28 cellular contexts compared by ENCODE assay signal in genomic region chr11:119078675-119079420, GRCh38.
"Had no signal": no experiment of that assay in that cellular context is flagged by ENCODE, and none has a peak within 500 bp of the region (broad histone marks: within the 10 kb centered on the region; RNA-seq: fewer than 3 reads in every experiment).

No MANE protein-coding gene starts in this region.

- H3K9me3 ChIP-seq: esophagus squamous epithelium, heart right ventricle, neutrophil, pancreas, right lobe of liver, thyroid gland, vagina had no signal

- H3K9me3 Mint-ChIP-seq: effector memory CD8-positive, alpha-beta T cell; immature natural killer cell; memory B cell; natural killer cell; stimulated activated naive CD8-positive, alpha-beta T cell treated with anti-CD3 and anti-CD28 coated beads, Interleukin-15, amount 100 ng/mL, for 72 hours had no signal

- FAIRE-seq: endometrium, pancreas, small intestine had no signal

- H3K27me3 Mint-ChIP-seq: effector memory CD8-positive, alpha-beta T cell; memory B cell; progenitor cell of endocrine pancreas; stimulated activated naive CD8-positive, alpha-beta T cell treated with anti-CD3 and anti-CD28 coated beads, Interleukin-15, amount 100 ng/mL, for 72 hours had no signal

- DNase-seq: cortex of kidney; effector memory CD8-positive, alpha-beta T cell; erythroblast; esophagus squamous epithelium; foreskin melanocyte; glutamatergic neuron; heart right ventricle; hippocampal formation; immature natural killer cell; natural killer cell; pancreas; small intestine; stimulated activated CD4-positive, alpha-beta T cell treated with anti-CD3 and anti-CD28 coated beads, Interleukin-12 subunit alpha, Interleukin-12 subunit beta, amount 100 ng/mL, for 4 hours; stimulated activated CD4-positive, alpha-beta T cell treated with anti-CD3 and anti-CD28 coated beads, Interleukin-1b, Interleukin-23, amount 100 ng/mL, for 48 hours; stimulated activated CD4-positive, alpha-beta T cell treated with anti-CD3 and anti-CD28 coated beads, Interleukin-4, amount 100 ng/mL, for 1 hour; stimulated activated CD8-positive, alpha-beta memory T cell treated with anti-CD3 and anti-CD28 coated beads, Interleukin-4, amount 100 ng/mL, for 48 hours; stimulated activated naive CD4-positive, alpha-beta T cell; stimulated activated naive CD8-positive, alpha-beta T cell treated with anti-CD3 and anti-CD28 coated beads, Interleukin-15, amount 100 ng/mL, for 72 hours; thyroid gland; trophoblast cell had no signal

- H3K4me1 ChIP-seq: pancreas, right lobe of liver, thyroid gland, vagina had no signal

- H3K4me3 ChIP-seq: esophagus squamous epithelium, lung, pancreas, right lobe of liver, thyroid gland, vagina had no signal

- H3K27ac ChIP-seq: esophagus squamous epithelium, heart right ventricle, neutrophil, pancreas, right lobe of liver, thyroid gland, vagina had no signal

- H3K27me3 ChIP-seq: esophagus squamous epithelium, heart right ventricle, neutrophil, pancreas, right lobe of liver, thyroid gland, vagina had no signal

- ATAC-seq: effector memory CD8-positive, alpha-beta T cell; heart right ventricle; left lobe of liver; natural killer cell; pancreas; right lobe of liver; stimulated activated naive CD8-positive, alpha-beta T cell treated with anti-CD3 and anti-CD28 coated beads, Interleukin-15, amount 100 ng/mL, for 72 hours had no signal

- H3K4me1 Mint-ChIP-seq: immature natural killer cell; memory B cell; natural killer cell; stimulated activated naive CD8-positive, alpha-beta T cell treated with anti-CD3 and anti-CD28 coated beads, Interleukin-15, amount 100 ng/mL, for 72 hours had no signal

- H3K4me3 Mint-ChIP-seq: effector memory CD8-positive, alpha-beta T cell; immature natural killer cell; memory B cell; natural killer cell; stimulated activated naive CD8-positive, alpha-beta T cell treated with anti-CD3 and anti-CD28 coated beads, Interleukin-15, amount 100 ng/mL, for 72 hours had no signal

- H3K36me3 Mint-ChIP-seq: natural killer cell had no signal

- H3K27ac Mint-ChIP-seq: effector memory CD8-positive, alpha-beta T cell; immature natural killer cell; memory B cell; natural killer cell; progenitor cell of endocrine pancreas had no signal
